In genomic region chr22:42720263-42721044, GRCh38 we compare ENCODE assay signal across 8 cellular contexts. TPM values are rescaled to one million over a fixed set of nuclear protein-coding genes. Genes with fewer than 3 reads are reported as not detected.
DNase-seq lines count a peak whose midpoint lies in the region; ATAC-seq, FAIRE-seq and TF ChIP-seq lines count a peak whose summit lies in the region.

Gene A4GALT, minus strand, starts transcription at chr22:42720870. Its CDS starts 26,919 bp downstream, at chr22:42693951.

- CTCF ChIA-PET in HepG2 (lab: Yijun Ruan, JAX; ENCODE audit: low intra/inter-chr PET ratio, low total read pairs), result no interaction called here

- peaks cover 33% of the 10 kb centered on the region for H3F3A ChIP-seq in DOHH2 (ENCODE audit: control insufficient read depth, insufficient read depth)

- H3K27ac Mint-ChIP-seq in IgD-negative memory B cell, result peak within 1 kb of the TSS in 2 of 3 donors; percentile 37 to 39
- H3K27ac Mint-ChIP-seq in central memory CD8-positive, alpha-beta T cell (ENCODE audit: low read depth), result no peak within 1 kb of the TSS

- TF ChIP-seq CTCF in DOHH2 (IDR thresholded peaks at IDR 0.05; ENCODE audit: low read depth, low read length, poor library complexity, severe bottlenecking) (no peak), HepG2 (CRISPR knock-in tag; IDR thresholded peaks at IDR 0.05) (no peak), suprapubic skin (IDR thresholded peaks at IDR 0.05) (no peak)

- no peaks in the 10 kb centered on the region; the same call in 1 of the 2 replicates for H4K20me1 ChIP-seq in DOHH2 (ENCODE audit: control insufficient read depth, insufficient read depth, low read depth, low read length)
- no peaks in the 10 kb centered on the region for H4K20me1 ChIP-seq in HepG2 (ENCODE audit: insufficient read depth, low read length)

- TF ChIP-seq POLR2A in HepG2 (IDR thresholded peaks at IDR 0.05; ENCODE audit: insufficient read depth in 1 of 2, low read depth in 2 of 2, low read length in 2 of 2), result no peak
- no peak for TF ChIP-seq POLR2A in suprapubic skin (IDR thresholded peaks at IDR 0.05)

- POLR2A ChIA-PET in HepG2 (lab: Yijun Ruan, JAX), result no interaction called here

- no CpG with 5 or more reads among the region's 104 CpGs for WGBS in HepG2 (ENCODE audit: low lambda C conversion rate)
- no CpG with 5 or more reads among the region's 104 CpGs for WGBS in suprapubic skin

- H3K36me3 Mint-ChIP-seq in IgD-negative memory B cell, result no peaks in the 10 kb centered on the region
- H3K36me3 Mint-ChIP-seq in central memory CD8-positive, alpha-beta T cell (ENCODE audit: insufficient read depth), result no peaks in the 10 kb centered on the region

- FAIRE-seq in HepG2 (lab: Jason Lieb, UNC), result no peak

- H3K4me1 ChIP-seq in DOHH2 (ENCODE audit: control insufficient read depth, low read length) (peaks cover 58% of the 10 kb centered on the region), HepG2 (ENCODE audit: insufficient read depth, low read length) (peaks cover 43% of the 10 kb centered on the region), suprapubic skin (peaks cover 31% of the 10 kb centered on the region)

- H3K9me3 Mint-ChIP-seq in IgD-negative memory B cell, result no peaks in the 10 kb centered on the region
- no peaks in the 10 kb centered on the region for H3K9me3 Mint-ChIP-seq in central memory CD8-positive, alpha-beta T cell

- H3K4me2 ChIP-seq in DOHH2 (ENCODE audit: low read length) (peak within 1 kb of the TSS; percentile 85), HepG2 (ENCODE audit: low read depth, low read length) (peak within 1 kb of the TSS; percentile 74)

- TF ChIP-seq EP300 in HepG2 (IDR thresholded peaks at IDR 0.05; ENCODE audit: low read depth in 2 of 2, low read length in 2 of 2), result no peak
- no peak for TF ChIP-seq EP300 in HepG2 (CRISPR knock-in tag; IDR thresholded peaks at IDR 0.05; ENCODE audit: borderline replicate concordance)
- TF ChIP-seq EP300 in suprapubic skin (IDR thresholded peaks at IDR 0.05), result no peak

- H3K79me2 ChIP-seq in DOHH2 (ENCODE audit: control insufficient read depth, low read length) (peaks cover 27% of the 10 kb centered on the region), HepG2 (ENCODE audit: insufficient read depth, low read length) (no peaks in the 10 kb centered on the region)

- peak within 1 kb of the TSS; percentile 29; the same call in 1 of the 2 replicates for H3K9ac ChIP-seq in HepG2 (ENCODE audit: insufficient read depth, low read depth, low read length)

- peak within 1 kb of the TSS; percentile 97 for H3K27ac ChIP-seq in DOHH2 (ENCODE audit: low read depth, low read length)
- H3K27ac ChIP-seq in HepG2 (ENCODE audit: extremely low read length, insufficient read depth, low read length), result no peak within 1 kb of the TSS
- H3K27ac ChIP-seq in suprapubic skin, result peak within 1 kb of the TSS; percentile 88

- H3K36me3 ChIP-seq in DOHH2 (ENCODE audit: control insufficient read depth, low read length) (peaks cover 10% of the 10 kb centered on the region), HepG2 (replicated peaks in 1 of 2; ENCODE audit: control insufficient read depth in 1 of 2, insufficient read depth in 2 of 2, low read length in 2 of 2) (no peaks in the 10 kb centered on the region), suprapubic skin (no peaks in the 10 kb centered on the region)

- H3K9me3 ChIP-seq in DOHH2 (ENCODE audit: control insufficient read depth, insufficient read depth, low read length), result no peaks in the 10 kb centered on the region
- no peaks in the 10 kb centered on the region for H3K9me3 ChIP-seq in HepG2 (ENCODE audit: low read length)
- H3K9me3 ChIP-seq in suprapubic skin, result no peaks in the 10 kb centered on the region

- H3K27me3 ChIP-seq in DOHH2 (ENCODE audit: control insufficient read depth, low read length), result peaks cover 17% of the 10 kb centered on the region
- peaks cover 9 to 63% of the 10 kb centered on the region in 2 experiments for H3K27me3 ChIP-seq in HepG2 (ENCODE audit: control insufficient read depth in 1 of 2, insufficient read depth in 2 of 2, low read length in 2 of 2)
- H3K27me3 ChIP-seq in suprapubic skin, result peaks cover 19% of the 10 kb centered on the region

- TF ChIP-seq RAD21 in HepG2 (CRISPR knock-in tag; IDR thresholded peaks at IDR 0.05), result no peak

- H2AFZ ChIP-seq in HepG2 (ENCODE audit: low read length), result no peak within 1 kb of the TSS

- no peaks in the 10 kb centered on the region for H3K9me2 ChIP-seq in DOHH2 (replicated peaks; ENCODE audit: control insufficient read depth, low read length)

- peaks cover 31 to 34% (median 33%) of the 10 kb centered on the region in 3 donors for H3K4me1 Mint-ChIP-seq in IgD-negative memory B cell
- peaks cover 24% of the 10 kb centered on the region for H3K4me1 Mint-ChIP-seq in central memory CD8-positive, alpha-beta T cell

- DNase-seq in central memory CD8-positive, alpha-beta T cell (ENCODE audit: low spot score in 2 of 2), result no peak
- DNase-seq in HepG2 (ENCODE audit: low spot score) (no peak), suprapubic skin (ENCODE audit: low spot score in 2 of 2) (no peak), islet precursor cell (no peak), putamen (ENCODE audit: low spot score) (no peak), C1 segment of cervical spinal cord (lab: John Stamatoyannopoulos, UW) (no peak)

- in situ Hi-C loops in HepG2 (cut with HindIII; ENCODE audit: extremely low pct_ligation_motif_present, low pct_unique_long_range_greater_than_20kb), result no loop called here

- peak within 1 kb of the TSS; percentile 71 for H3K4me3 ChIP-seq in DOHH2 (ENCODE audit: low read length)
- peak within 1 kb of the TSS; percentile 42 to 64 (median 51); a peak in 5 of 6 replicates for H3K4me3 ChIP-seq in HepG2 (replicated peaks in 1 of 3; ENCODE audit: insufficient read depth in 1 of 3, low read depth in 2 of 3, low read length in 3 of 3)
- H3K4me3 ChIP-seq in suprapubic skin, result peak within 1 kb of the TSS; percentile 61

- intact Hi-C loops in HepG2 (cut with micrococcal nuclease; ENCODE audit: unreplicated experiment), result no loop called here

- no TSS peak for BruUV-seq in HepG2 (replicated peaks; lab: Mats Ljungman, UMichigan)

- peaks cover 40% of the 10 kb centered on the region for H3K27me3 Mint-ChIP-seq in IgD-negative memory B cell
- H3K27me3 Mint-ChIP-seq in central memory CD8-positive, alpha-beta T cell, result peaks cover 79% of the 10 kb centered on the region

- H3K4me3 Mint-ChIP-seq in IgD-negative memory B cell, result peak within 1 kb of the TSS; percentile 74 to 96 (median 85)
- H3K4me3 Mint-ChIP-seq in central memory CD8-positive, alpha-beta T cell, result peak within 1 kb of the TSS; percentile 76

- no peak for ATAC-seq in central memory CD8-positive, alpha-beta T cell (replicated peaks; ENCODE audit: extremely low read depth, poor library complexity, severe bottlenecking)
- ATAC-seq in HepG2, result peak; percentile 42

TF ChIP-seq in HepG2, 621 proteins besides CTCF, POLR2A, EP300 and RAD21 (continues in another document):
- TF ChIP-seq KDM5B (CRISPR knock-in tag; IDR thresholded peaks at IDR 0.05; ENCODE audit: borderline replicate concordance) (no peak), CEBPB (IDR thresholded peaks at IDR 0.05; ENCODE audit: borderline replicate concordance, low read depth, low read length) (no peak), FOXO1 (CRISPR knock-in tag; IDR thresholded peaks at IDR 0.05) (no peak), HNF4A (CRISPR knock-in tag; IDR thresholded peaks at IDR 0.05) (no peak), RFX3 (CRISPR knock-in tag; IDR thresholded peaks at IDR 0.05) (no peak), HMG20A (CRISPR knock-in tag; IDR thresholded peaks at IDR 0.05; ENCODE audit: borderline replicate concordance) (no peak)
- TF ChIP-seq, protein P1, sequence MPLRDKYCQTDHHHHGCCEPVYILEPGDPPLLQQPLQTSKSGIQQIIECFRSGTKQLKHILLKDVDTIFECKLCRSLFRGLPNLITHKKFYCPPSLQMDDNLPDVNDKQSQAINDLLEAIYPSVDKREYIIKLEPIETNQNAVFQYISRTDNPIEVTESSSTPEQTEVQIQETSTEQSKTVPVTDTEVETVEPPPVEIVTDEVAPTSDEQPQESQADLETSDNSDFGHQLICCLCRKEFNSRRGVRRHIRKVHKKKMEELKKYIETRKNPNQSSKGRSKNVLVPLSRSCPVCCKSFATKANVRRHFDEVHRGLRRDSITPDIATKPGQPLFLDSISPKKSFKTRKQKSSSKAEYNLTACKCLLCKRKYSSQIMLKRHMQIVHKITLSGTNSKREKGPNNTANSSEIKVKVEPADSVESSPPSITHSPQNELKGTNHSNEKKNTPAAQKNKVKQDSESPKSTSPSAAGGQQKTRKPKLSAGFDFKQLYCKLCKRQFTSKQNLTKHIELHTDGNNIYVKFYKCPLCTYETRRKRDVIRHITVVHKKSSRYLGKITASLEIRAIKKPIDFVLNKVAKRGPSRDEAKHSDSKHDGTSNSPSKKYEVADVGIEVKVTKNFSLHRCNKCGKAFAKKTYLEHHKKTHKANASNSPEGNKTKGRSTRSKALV (CRISPR knock-in tag; IDR thresholded peaks at IDR 0.05), result peak; percentile 75

RNA-seq across cellular contexts. Expression of gene A4GALT, which starts in this region (rescaled TPM):
- polyA plus RNA-seq in IgD-negative memory B cell (not detected), HepG2 (2011; rRNA removed) (1.1 and 2.7 TPM in 2 replicates)
- total RNA-seq in HepG2 (2016; rRNA removed; fragmentation: Illumina TruSeq; extraction: Trizol) (0.09 TPM in 1 of 2 replicates, not detected in the other), suprapubic skin (10 to 100 TPM in 2 of 4 donors, 1 to 10 TPM in 2; 6.7 to 11.6 (median 8.8) TPM)
- total RNA-seq in HepG2 (2016; cell fraction: cytosol; rRNA removed; fragmentation: Illumina TruSeq; extraction: Trizol; ENCODE audit: low read depth), result not detected in 2 replicates
- total RNA-seq in HepG2 (2016; cell fraction: insoluble cytoplasmic fraction; rRNA removed; fragmentation: Illumina TruSeq; extraction: Trizol), result not detected in 2 replicates
- not detected in 2 replicates for total RNA-seq in HepG2 (2016; cell fraction: membrane; rRNA removed; fragmentation: Illumina TruSeq; extraction: Trizol)
- not detected in 2 replicates for total RNA-seq in HepG2 (2016; cell fraction: nucleus; rRNA removed; fragmentation: Illumina TruSeq; extraction: Trizol)
- polyA plus RNA-seq in HepG2 (2011; cell fraction: cytosol; rRNA removed), result 2.5 and 4.5 TPM in 2 replicates
- 3.2 and 3.6 TPM in 2 replicates for polyA plus RNA-seq in HepG2 (2011; cell fraction: nucleus; rRNA removed)
- polyA plus RNA-seq in HepG2 (2012), result 0.74 and 1.8 TPM in 2 replicates
- polyA plus RNA-seq in HepG2 (2016; cell fraction: cytosol; fragmentation: Illumina TruSeq; extraction: Trizol; ENCODE audit: low read depth), result not detected in 2 replicates
- 0.15 TPM in 1 of 2 replicates, not detected in the other for polyA plus RNA-seq in HepG2 (2016; cell fraction: insoluble cytoplasmic fraction; fragmentation: Illumina TruSeq; extraction: Trizol; ENCODE audit: low read depth)
- polyA plus RNA-seq in HepG2 (2016; cell fraction: membrane; fragmentation: Illumina TruSeq; extraction: Trizol; ENCODE audit: low read depth), result 0.09 TPM in 1 of 2 replicates, not detected in the other
- not detected in 2 replicates for polyA plus RNA-seq in HepG2 (2016; cell fraction: nucleus; fragmentation: Illumina TruSeq; extraction: Trizol; ENCODE audit: insufficient read depth, low read depth)
- polyA minus RNA-seq in HepG2 (2011; rRNA and poly(A)+ RNA removed; ENCODE audit: low replicate concordance), result 7.6 and 7.8 TPM in 2 replicates
- 1.5 and 2.5 TPM in 2 replicates for polyA minus RNA-seq in HepG2 (2011; cell fraction: cytosol; rRNA and poly(A)+ RNA removed)
- 2.1 and 2.9 TPM in 2 replicates for polyA minus RNA-seq in HepG2 (2011; cell fraction: nucleus; rRNA and poly(A)+ RNA removed)
